ENCODE assay signal across 8 cellular contexts in the genomic region with DNA sequence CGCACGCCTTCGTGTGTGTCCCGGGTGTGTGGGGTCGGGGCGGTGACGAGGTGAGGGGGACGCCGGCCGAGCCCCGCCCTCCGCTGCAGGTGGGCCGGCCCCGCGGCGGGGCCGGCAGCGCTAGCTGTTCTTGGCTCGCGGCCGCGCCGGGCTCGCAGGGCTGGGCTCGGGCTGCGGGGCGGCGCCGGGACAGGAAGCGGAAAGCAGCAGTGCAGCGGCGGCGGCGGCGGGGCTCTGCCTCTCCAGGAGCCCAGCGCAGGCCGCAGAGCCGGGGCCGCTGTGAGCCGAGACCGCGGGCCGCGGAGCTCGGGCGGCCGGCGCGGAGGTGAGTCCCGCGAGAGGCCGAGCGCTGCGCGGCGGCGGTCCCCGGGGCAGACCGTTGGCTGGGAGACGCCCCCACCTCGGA. TPM values are rescaled to one million over a fixed set of nuclear protein-coding genes. Genes with fewer than 3 reads are reported as not detected.
A peak's percentile ranks its signal among the peaks of the same experiment; 100 is the strongest.
DNase-seq lines count a peak whose midpoint lies in the region; FAIRE-seq and TF ChIP-seq lines count a peak whose summit lies in the region.

A gene (plus strand): TSS at position 209 of the 406 bp plus-strand sequence. CDS start 9,444 bp downstream, outside the sequence.

- peak within 1 kb of the TSS; percentile 82 for H3K4me2 ChIP-seq in H9 (ENCODE audit: insufficient read depth, insufficient read length, low read length)

- H2AK5ac ChIP-seq in H9 (ENCODE audit: insufficient read length, low read length): no peak within 1 kb of the TSS

- H3K27me3 ChIP-seq in H9 (ENCODE audit: insufficient read depth, low read length): no peaks in the 10 kb centered on the region; the same call in 1 of the 2 replicates

- peak within 1 kb of the TSS; percentile 86 to 91 for H3K4me3 Mint-ChIP-seq in H9

- peak within 1 kb of the TSS; percentile 81 for H3K18ac ChIP-seq in H9 (ENCODE audit: insufficient read length, low read depth, low read length)

- no peak within 1 kb of the TSS for H3K56ac ChIP-seq in H9 (ENCODE audit: insufficient read length, low read depth, low read length)

- no peak for FAIRE-seq in kidney (lab: Jason Lieb, UNC)

- H4K8ac ChIP-seq in H9 (replicated peaks; ENCODE audit: insufficient read length, low read depth, low read length): no peak within 1 kb of the TSS

- peak within 1 kb of the TSS in 2 of 3 experiments; percentile 38 to 80; a peak in 1 of 7 replicates for H3K27ac Mint-ChIP-seq in H9

- H2BK20ac ChIP-seq in H9 (ENCODE audit: low read depth, low read length, poor library complexity, severe bottlenecking): no peak within 1 kb of the TSS

- H4K5ac ChIP-seq in H9 (ENCODE audit: insufficient read length, low read depth, low read length): no peak within 1 kb of the TSS

- peaks cover 7% of the 10 kb centered on the region for H3K23me2 ChIP-seq in H9 (ENCODE audit: insufficient read length, low read depth, low read length, poor library complexity, severe bottlenecking)

- no peak within 1 kb of the TSS for H2BK12ac ChIP-seq in H9 (ENCODE audit: insufficient read length, low read depth, low read length)

- H3K27ac ChIP-seq in H9 (ENCODE audit: insufficient read length, low read depth, low read length) (no peak within 1 kb of the TSS), KOPT-K1 (ENCODE audit: low read depth, low read length, poor library complexity, severe bottlenecking) (peak within 1 kb of the TSS; percentile 84), kidney (ENCODE audit: low read depth in 2 of 2, low read length in 2 of 2) (peak within 1 kb of the TSS in 1 of 2 donors; percentile 32)

- WGBS in H9 (ENCODE audit: extremely low coverage, insufficient read length, low lambda C conversion rate): no CpG with 5 or more reads among the region's 61 CpGs

- H2BK15ac ChIP-seq in H9 (ENCODE audit: low read depth, low read length): no peak within 1 kb of the TSS

- H3K23ac ChIP-seq in H9 (ENCODE audit: insufficient read length, low read depth, low read length): no peak within 1 kb of the TSS

- H3K36me3 Mint-ChIP-seq in H9 (ENCODE audit: insufficient read depth in 1 of 3, low read depth in 3 of 3): peaks cover 5 to 28% (median 10%) of the 10 kb centered on the region in 3 experiments; a peak in 6 of 7 replicates

- H2BK120ac ChIP-seq in H9 (ENCODE audit: low read depth, low read length, poor library complexity, severe bottlenecking): no peak within 1 kb of the TSS

- peaks cover 11 to 23% of the 10 kb centered on the region in 2 experiments for H3K4me1 Mint-ChIP-seq in H9

- H3K4ac ChIP-seq in H9 (ENCODE audit: low read depth, low read length): no peak within 1 kb of the TSS; the same call in 1 of the 2 replicates

- no peak within 1 kb of the TSS for H2AFZ ChIP-seq in H9 (ENCODE audit: low read length)

- H3K79me2 ChIP-seq in H9 (ENCODE audit: insufficient read depth, low read length): peaks cover 3% of the 10 kb centered on the region; the same call in 1 of the 2 replicates

- H3T11ph ChIP-seq in H9 (ENCODE audit: low read length): no peak within 1 kb of the TSS

- DNase-seq in SIG-M5 treated with dmso at 0.1 percent for 504 hours (lab: John Stamatoyannopoulos, UW; ENCODE audit: unreplicated experiment) (peak; percentile 61), SIG-M5 (lab: John Stamatoyannopoulos, UW) (no peak), H9 (peak; percentile 66), SW480 (ENCODE audit: low spot score) (peak; percentile 71), cardiac fibroblast (ENCODE audit: low read depth in 2 of 2) (peak; percentile 56 to 69), kidney (peak; percentile 88)
- DNase-seq in stimulated activated CD4-positive, alpha-beta T cell treated with anti-CD3 and anti-CD28 coated beads, Interleukin-4, amount 100 ng/mL, for 1 hour: peak; percentile 43

- intact Hi-C loops in kidney (cut with DNase I): no loop called here

- H3K36me3 ChIP-seq in KOPT-K1 (ENCODE audit: insufficient read depth, low read length) (no peaks in the 10 kb centered on the region), kidney (ENCODE audit: control insufficient read depth in 1 of 2, insufficient read depth in 2 of 2, low read length in 2 of 2) (no peaks in the 10 kb centered on the region)

- H3K9ac ChIP-seq in H9 (ENCODE audit: extremely low read depth, insufficient read length, low read length): no peak within 1 kb of the TSS
- peak within 1 kb of the TSS in 1 of 2 donors; percentile 54 for H3K9ac ChIP-seq in kidney (ENCODE audit: low read length in 2 of 2)

- TF ChIP-seq CTCF in H9 (conservative IDR thresholded peaks at IDR 0.05): no peak
- TF ChIP-seq CTCF in cardiac fibroblast (IDR thresholded peaks at IDR 0.05; ENCODE audit: low read depth, low read length): no peak
- TF ChIP-seq CTCF in kidney (IDR thresholded peaks at IDR 0.05; ENCODE audit: borderline replicate concordance, extremely low read depth, insufficient read depth): no peak

- H2BK5ac ChIP-seq in H9 (ENCODE audit: insufficient read length, low read length): no peak within 1 kb of the TSS

- H4K20me1 ChIP-seq in H9 (ENCODE audit: control insufficient read depth, insufficient read depth, insufficient read length): no peaks in the 10 kb centered on the region

- no peaks in the 10 kb centered on the region for H3K79me1 ChIP-seq in H9 (ENCODE audit: insufficient read depth, low read depth, low read length, poor library complexity, severe bottlenecking)

- H3K9me3 Mint-ChIP-seq in H9: peaks cover 21 to 32% of the 10 kb centered on the region in 2 experiments

- H4K91ac ChIP-seq in H9 (ENCODE audit: insufficient read length, low read depth, low read length): no peak within 1 kb of the TSS

- peak within 1 kb of the TSS; percentile 85 to 93 for H3K4me3 ChIP-seq in cardiac fibroblast (replicated peaks in 1 of 2; ENCODE audit: low read depth in 2 of 2, low read length in 2 of 2)
- H3K4me3 ChIP-seq in kidney (ENCODE audit: low read length in 2 of 2): peak within 1 kb of the TSS; percentile 69 to 73

- peak within 1 kb of the TSS; percentile 59; the same call in 1 of the 2 replicates for H3K14ac ChIP-seq in H9 (ENCODE audit: insufficient read depth, low read length)

- H3K4me1 ChIP-seq in H9 (ENCODE audit: insufficient read depth, low read length): no peaks in the 10 kb centered on the region
- peaks cover 4 to 14% of the 10 kb centered on the region in 2 donors for H3K4me1 ChIP-seq in kidney (ENCODE audit: control insufficient read depth in 1 of 2, insufficient read depth in 1 of 2, low read depth in 1 of 2, low read length in 2 of 2)

- H3K9me3 ChIP-seq in H9 (ENCODE audit: control insufficient read depth, low read depth, low read length) (no peaks in the 10 kb centered on the region), KOPT-K1 (ENCODE audit: insufficient read depth, low read length, poor library complexity, severe bottlenecking) (peaks cover 23% of the 10 kb centered on the region), kidney (ENCODE audit: control insufficient read depth in 1 of 2, low read length in 2 of 2) (no peaks in the 10 kb centered on the region)

- H3K27me3 Mint-ChIP-seq in H9 (ENCODE audit: low read depth): peaks cover 20% of the 10 kb centered on the region

RNA-seq across cellular contexts. Expression of the gene that starts here (rescaled TPM):
- total RNA-seq in H9 (2021): 13.5 and 13.6 TPM in 2 replicates
- 12.3 TPM for total RNA-seq in kidney
- polyA plus RNA-seq in kidney (ENCODE audit: insufficient read depth, low read depth, low replicate concordance): 2.7 TPM
